16 cellular contexts compared by ENCODE assay signal in the genomic region with DNA sequence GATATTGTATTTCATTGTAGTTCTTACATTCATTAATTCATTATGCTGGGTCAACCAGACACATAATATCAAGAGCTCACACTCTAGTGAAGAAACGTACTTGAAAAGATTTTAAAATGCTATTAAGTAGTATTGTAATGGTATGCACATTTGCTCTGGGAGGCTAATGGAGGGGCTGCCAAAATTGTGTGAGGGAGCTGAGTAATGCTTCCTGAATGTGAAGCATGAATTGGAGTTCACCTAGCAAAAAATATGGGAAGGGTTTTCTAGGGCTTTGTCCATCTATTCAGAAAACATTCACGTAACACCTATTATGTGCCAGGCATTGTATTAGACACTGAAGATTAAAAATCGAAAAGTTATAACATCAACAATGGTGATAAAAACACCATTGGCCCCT.
DNase-seq lines count a peak whose midpoint lies in the region; ATAC-seq and TF ChIP-seq lines count a peak whose summit lies in the region.
"Had no signal": no experiment of that assay in that cellular context is flagged by ENCODE, and none has a peak within 500 bp of the region (broad histone marks: within the 10 kb centered on the region; RNA-seq: fewer than 3 reads in every experiment).

No MANE protein-coding gene starts in this region.

- in situ Hi-C loops in GM23248 (cut with MboI), result no loop called here

- no peak overlapping the region for H2AFZ ChIP-seq in GM23248

- no peaks in the 10 kb centered on the region for H4K20me1 ChIP-seq in GM23248 (ENCODE audit: insufficient read depth)

- CTCF ChIA-PET in activated CD8-positive, alpha-beta T cell treated with anti-CD3 and anti-CD28 coated beads for 36 hours (lab: Charles Lee), result no interaction called here

- H3K36me3 ChIP-seq in GM23248 (ENCODE audit: low read depth) (no peaks in the 10 kb centered on the region), ascending aorta (no peaks in the 10 kb centered on the region), skeletal muscle satellite cell (ENCODE audit: insufficient read depth, low read length) (no peaks in the 10 kb centered on the region)

- 60 to 64% methylated on average over 3 of the region's 3 CpGs for WGBS in GM23248 (ENCODE audit: low coverage in 1 of 2, low lambda C conversion rate in 2 of 2, missing lambda C conversion rate in 2 of 2), 2 experiments

- H3K27me3 ChIP-seq in GM23248 (replicated peaks; ENCODE audit: insufficient read depth) (no peaks in the 10 kb centered on the region), ascending aorta (no peaks in the 10 kb centered on the region), skeletal muscle satellite cell (ENCODE audit: control insufficient read depth, insufficient read depth, low read length) (no peaks in the 10 kb centered on the region)

- POLR2A ChIA-PET in activated CD8-positive, alpha-beta T cell treated with anti-CD3 and anti-CD28 coated beads for 36 hours (lab: Charles Lee), result no interaction called here

- no peaks in the 10 kb centered on the region for H3K9me2 ChIP-seq in GM23248 (ENCODE audit: insufficient read depth)

- H3K4me1 ChIP-seq in GM23248 (ENCODE audit: insufficient read depth) (peaks cover 32% of the 10 kb centered on the region), ascending aorta (peaks cover 0 to 28% of the 10 kb centered on the region in 2 donors), skeletal muscle satellite cell (ENCODE audit: control insufficient read depth, insufficient read depth, low read length) (peaks cover 43% of the 10 kb centered on the region)

- no peaks in the 10 kb centered on the region for H3K36me3 Mint-ChIP-seq in chondrocyte (ENCODE audit: low read depth)
- H3K36me3 Mint-ChIP-seq in activated CD8-positive, alpha-beta T cell treated with anti-CD3 and anti-CD28 coated beads for 36 hours (ENCODE audit: low read depth), result no peaks in the 10 kb centered on the region

- ATAC-seq in activated CD8-positive, alpha-beta T cell treated with anti-CD3 and anti-CD28 coated beads for 36 hours, result no peak

- H3K4me2 ChIP-seq in GM23248 (ENCODE audit: unreplicated experiment), result no peak overlapping the region
- peak overlapping the region; percentile 26 for H3K4me2 ChIP-seq in skeletal muscle satellite cell (ENCODE audit: low read length)

- H3K27ac ChIP-seq in GM23248 (no peak overlapping the region), ascending aorta (peak overlapping the region; percentile 51 to 56)
- H3K27ac ChIP-seq: C4-2B had no signal

- peaks cover 10% of the 10 kb centered on the region for H3F3A ChIP-seq in GM23248 (ENCODE audit: insufficient read depth)

- peak; percentile 34 for DNase-seq in GM23248
- DNase-seq in ascending aorta (ENCODE audit: low spot score in 2 of 2), result no peak
- DNase-seq in fibroblast of pulmonary artery (ENCODE audit: low read depth), result peak; percentile 64
- no peak for DNase-seq in chondrocyte (ENCODE audit: low spot score)
- DNase-seq in SIG-M5 (lab: John Stamatoyannopoulos, UW), result no peak
- DNase-seq in activated CD8-positive, alpha-beta T cell treated with anti-CD3 and anti-CD28 coated beads for 36 hours, result no peak
- DNase-seq: DMS 273 treated with DMSO at 0.1 percent for 48 hours, HFFc6, MV-4-11, NCI-H1417 treated with DMSO at 0.1 percent for 48 hours, NCI-H2029, NCI-H2171 treated with DMSO at 0.1 percent for 48 hours, NCI-H748 treated with DMSO at 0.1 percent for 48 hours, RPMI8226 had no signal

- intact Hi-C loops in ascending aorta (cut with DNase I), result no loop called here
- intact Hi-C loops in activated CD8-positive, alpha-beta T cell treated with anti-CD3 and anti-CD28 coated beads for 36 hours (cut with micrococcal nuclease), result no loop called here

- H3K9me3 ChIP-seq in GM23248 (ENCODE audit: low read depth) (no peaks in the 10 kb centered on the region), ascending aorta (no peaks in the 10 kb centered on the region), skeletal muscle satellite cell (replicated peaks; ENCODE audit: low read length) (no peaks in the 10 kb centered on the region)

- no peaks in the 10 kb centered on the region for H3K79me2 ChIP-seq in GM23248 (ENCODE audit: insufficient read depth)

- H3K4me3 ChIP-seq in GM23248 (no peak overlapping the region), ascending aorta (no peak overlapping the region), fibroblast of pulmonary artery (replicated peaks; ENCODE audit: low read depth, low read length) (no peak overlapping the region), skeletal muscle satellite cell (ENCODE audit: low read length) (no peak overlapping the region)

- H3K4me3 Mint-ChIP-seq in chondrocyte (ENCODE audit: unreplicated experiment), result no peak overlapping the region
- no peak overlapping the region for H3K4me3 Mint-ChIP-seq in activated CD8-positive, alpha-beta T cell treated with anti-CD3 and anti-CD28 coated beads for 36 hours
- H3K4me3 Mint-ChIP-seq: HFFc6 had no signal

- peaks cover 32% of the 10 kb centered on the region for H3K4me1 Mint-ChIP-seq in chondrocyte (ENCODE audit: low read depth)
- no peaks in the 10 kb centered on the region for H3K4me1 Mint-ChIP-seq in activated CD8-positive, alpha-beta T cell treated with anti-CD3 and anti-CD28 coated beads for 36 hours (ENCODE audit: low read depth)

- TF ChIP-seq CTCF in ascending aorta (IDR thresholded peaks at IDR 0.05), result no peak
- no peak for TF ChIP-seq CTCF in fibroblast of pulmonary artery (IDR thresholded peaks at IDR 0.05; ENCODE audit: low read length, missing control alignments)
- no peak for TF ChIP-seq CTCF in chondrocyte (IDR thresholded peaks at IDR 0.05)
- no peak for TF ChIP-seq CTCF in activated CD8-positive, alpha-beta T cell treated with anti-CD3 and anti-CD28 coated beads for 36 hours (IDR thresholded peaks at IDR 0.05)

- no peaks in the 10 kb centered on the region for H3K27me3 Mint-ChIP-seq in chondrocyte (ENCODE audit: low read depth)
- H3K27me3 Mint-ChIP-seq in activated CD8-positive, alpha-beta T cell treated with anti-CD3 and anti-CD28 coated beads for 36 hours, result peaks cover 2% of the 10 kb centered on the region

- no peak overlapping the region for H3K9ac ChIP-seq in GM23248
- H3K9ac ChIP-seq in skeletal muscle satellite cell (ENCODE audit: low read depth, low read length), result no peak overlapping the region

- H3K9me3 Mint-ChIP-seq in chondrocyte (ENCODE audit: low read depth), result no peaks in the 10 kb centered on the region
- H3K9me3 Mint-ChIP-seq in activated CD8-positive, alpha-beta T cell treated with anti-CD3 and anti-CD28 coated beads for 36 hours, result no peaks in the 10 kb centered on the region

- no peak overlapping the region for H3K27ac Mint-ChIP-seq in chondrocyte (ENCODE audit: unreplicated experiment)
- H3K27ac Mint-ChIP-seq in activated CD8-positive, alpha-beta T cell treated with anti-CD3 and anti-CD28 coated beads for 36 hours, result no peak overlapping the region
- H3K27ac Mint-ChIP-seq: HFFc6 had no signal

Comparison
In these comparisons a context has a peak if more than half of its experiments do, and no peak if none do; other contexts are left out.
1. DNase-seq: peak in GM23248 (single experiment) and fibroblast of pulmonary artery (single experiment); none in ascending aorta (0 of 2), chondrocyte (single experiment), SIG-M5 (single experiment) and activated CD8-positive, alpha-beta T cell treated with anti-CD3 and anti-CD28 coated beads for 36 hours (single experiment).